Comparison of ENCODE assay signal across 1 cellular context in genomic region chr1:154937051-154937987, GRCh38.
A peak's percentile ranks its signal among the peaks of the same experiment; 100 is the strongest.
TF ChIP-seq lines count a peak whose summit lies in the region.

No MANE protein-coding gene starts in this region.

TF ChIP-seq in HepG2, 621 proteins besides CTCF, POLR2A, EP300 and RAD21 (continues in another document):
- 0 out of 2 replicates have a peak, but pooled peaks have one; percentile 17 for TF ChIP-seq SAP130 (CRISPR knock-in tag; IDR thresholded peaks at IDR 0.05; ENCODE audit: low read depth)
- TF ChIP-seq POGZ (CRISPR knock-in tag; IDR thresholded peaks at IDR 0.05) = no peak
- 0 out of 2 replicates have a peak, but pooled peaks have one; percentile 19 for TF ChIP-seq E2F1 (CRISPR knock-in tag; IDR thresholded peaks at IDR 0.05)
- no peak for TF ChIP-seq MXI1 (IDR thresholded peaks at IDR 0.05; ENCODE audit: borderline replicate concordance, low read depth, low read length)
- no peak for TF ChIP-seq SRSF9 (IDR thresholded peaks at IDR 0.05; ENCODE audit: borderline replicate concordance, insufficient read depth, low read depth, low read length, poor library complexity, severe bottlenecking)
- peak; percentile 1 for TF ChIP-seq ZEB1 (IDR thresholded peaks at IDR 0.05; ENCODE audit: insufficient replicate concordance, low read depth)
- no peak for TF ChIP-seq KIAA2018 (CRISPR knock-in tag; IDR thresholded peaks at IDR 0.05; ENCODE audit: borderline replicate concordance)
- no peak for TF ChIP-seq NFYC (CRISPR knock-in tag; IDR thresholded peaks at IDR 0.05)
- no peak for TF ChIP-seq ZNF816 (CRISPR knock-in tag; IDR thresholded peaks at IDR 0.05; ENCODE audit: borderline replicate concordance)
- TF ChIP-seq RORA (CRISPR knock-in tag; IDR thresholded peaks at IDR 0.05) = no peak
- no peak for TF ChIP-seq PLRG1 (conservative IDR thresholded peaks at IDR 0.05)
- no peak; the same call in 1 of the 2 replicates for TF ChIP-seq ZNF235 (CRISPR knock-in tag; IDR thresholded peaks at IDR 0.05; ENCODE audit: borderline replicate concordance)
- no peak for TF ChIP-seq NAIF1 (CRISPR knock-in tag; IDR thresholded peaks at IDR 0.05; ENCODE audit: borderline replicate concordance)
- no peak for TF ChIP-seq NPAS2 (CRISPR knock-in tag; IDR thresholded peaks at IDR 0.05; ENCODE audit: borderline replicate concordance)
- peak; percentile 16; the same call in 1 of the 2 replicates for TF ChIP-seq PHF21A (CRISPR knock-in tag; IDR thresholded peaks at IDR 0.05)
- no peak for TF ChIP-seq ZNF720 (CRISPR knock-in tag; IDR thresholded peaks at IDR 0.05)
- no peak for TF ChIP-seq ZNF274 (CRISPR knock-in tag; IDR thresholded peaks at IDR 0.05)
- peak; percentile 24; the same call in 1 of the 2 replicates for TF ChIP-seq CHD2 (IDR thresholded peaks at IDR 0.05; ENCODE audit: low read depth, low read length)
- TF ChIP-seq KLF11 (CRISPR knock-in tag; IDR thresholded peaks at IDR 0.05) = no peak
- TF ChIP-seq TBP (CRISPR knock-in tag; IDR thresholded peaks at IDR 0.05) = no peak
- no peak for TF ChIP-seq ZBTB1 (CRISPR knock-in tag; IDR thresholded peaks at IDR 0.05; ENCODE audit: borderline replicate concordance)
- TF ChIP-seq ZNF431 (CRISPR knock-in tag; IDR thresholded peaks at IDR 0.05; ENCODE audit: borderline replicate concordance, low read depth) = no peak
- TF ChIP-seq ZNF777 (CRISPR knock-in tag; IDR thresholded peaks at IDR 0.05) = peak; percentile 87
- TF ChIP-seq WIZ (CRISPR knock-in tag; IDR thresholded peaks at IDR 0.05) = no peak
- TF ChIP-seq KLF16 (CRISPR knock-in tag; IDR thresholded peaks at IDR 0.05) = no peak
- no peak for TF ChIP-seq ISL2 (CRISPR knock-in tag; IDR thresholded peaks at IDR 0.05)
- TF ChIP-seq ZNF782 (CRISPR knock-in tag; IDR thresholded peaks at IDR 0.05; ENCODE audit: borderline replicate concordance) = no peak
- TF ChIP-seq ZNF30 (CRISPR knock-in tag; IDR thresholded peaks at IDR 0.05) = no peak
- no peak for TF ChIP-seq HOXA5 (CRISPR knock-in tag; IDR thresholded peaks at IDR 0.05)
- no peak for TF ChIP-seq USF2 (IDR thresholded peaks at IDR 0.05; ENCODE audit: low read depth, low read length)
- TF ChIP-seq USF2 (CRISPR knock-in tag; IDR thresholded peaks at IDR 0.05; ENCODE audit: borderline replicate concordance) = no peak
- TF ChIP-seq KDM2A (CRISPR knock-in tag; IDR thresholded peaks at IDR 0.05; ENCODE audit: borderline replicate concordance, low read depth) = no peak
- TF ChIP-seq ZNF567 (CRISPR knock-in tag; IDR thresholded peaks at IDR 0.05; ENCODE audit: borderline replicate concordance) = no peak
- no peak for TF ChIP-seq NFKBIZ (CRISPR knock-in tag; IDR thresholded peaks at IDR 0.05)
- no peak for TF ChIP-seq ZNF510 (CRISPR knock-in tag; IDR thresholded peaks at IDR 0.05; ENCODE audit: low read depth)
- no peak for TF ChIP-seq ZBTB46 (CRISPR knock-in tag; IDR thresholded peaks at IDR 0.05; ENCODE audit: borderline replicate concordance)
- no peak for TF ChIP-seq SNAPC5 (CRISPR knock-in tag; IDR thresholded peaks at IDR 0.05; ENCODE audit: borderline replicate concordance)
- no peak for TF ChIP-seq ZNF543 (CRISPR knock-in tag; IDR thresholded peaks at IDR 0.05)
- TF ChIP-seq CREB3 (CRISPR knock-in tag; IDR thresholded peaks at IDR 0.05) = no peak
- TF ChIP-seq ZNF577 (CRISPR knock-in tag; IDR thresholded peaks at IDR 0.05; ENCODE audit: borderline replicate concordance, low read depth) = no peak
- no peak for TF ChIP-seq ZBTB33 (CRISPR knock-in tag; IDR thresholded peaks at IDR 0.05)
- TF ChIP-seq KMT2B (CRISPR knock-in tag; IDR thresholded peaks at IDR 0.05) = peak; percentile 44; the same call in 1 of the 2 replicates
- TF ChIP-seq ZNF570 (CRISPR knock-in tag; IDR thresholded peaks at IDR 0.05; ENCODE audit: borderline replicate concordance) = no peak
- peak; percentile 8; the same call in 1 of the 2 replicates for TF ChIP-seq ZNF687 (CRISPR knock-in tag; IDR thresholded peaks at IDR 0.05)
- TF ChIP-seq NR3C1 (CRISPR knock-in tag; IDR thresholded peaks at IDR 0.05) = no peak
- TF ChIP-seq ZNF75D (CRISPR knock-in tag; IDR thresholded peaks at IDR 0.05; ENCODE audit: borderline replicate concordance) = no peak
- no peak for TF ChIP-seq SP140L (CRISPR knock-in tag; IDR thresholded peaks at IDR 0.05; ENCODE audit: borderline replicate concordance)
